In the genomic region with DNA sequence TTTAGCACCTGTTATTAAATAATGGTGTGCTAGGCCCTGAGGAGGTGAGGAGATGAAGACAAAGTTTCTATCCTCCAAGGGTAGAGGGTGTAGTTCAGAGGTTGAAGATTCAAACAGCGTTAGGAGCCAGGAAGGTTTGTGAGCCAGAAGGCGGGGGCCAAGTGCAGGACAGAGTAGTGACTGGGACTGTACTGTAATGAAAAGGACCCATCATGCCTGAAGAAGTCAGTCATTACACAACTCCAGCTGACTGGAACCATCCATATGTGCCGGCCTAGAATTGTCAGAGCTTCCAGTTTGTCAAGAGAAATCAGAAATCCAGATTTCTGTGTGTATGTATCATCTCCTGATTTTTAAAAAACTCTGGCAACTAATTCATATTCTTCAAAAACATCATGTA, we compare ENCODE assay signal across 1 cellular context.
TF ChIP-seq lines count a peak whose summit lies in the region.

No MANE protein-coding gene starts in this region.

TF ChIP-seq in IMR-90, 13 proteins besides CTCF, POLR2A, EP300 and RAD21:
- TF ChIP-seq RCOR1 (IDR thresholded peaks at IDR 0.05; ENCODE audit: insufficient replicate concordance, low read length) (no peak), ELK1 (IDR thresholded peaks at IDR 0.05; ENCODE audit: borderline replicate concordance, low read depth, low read length) (no peak), SMC3 (IDR thresholded peaks at IDR 0.05; ENCODE audit: low read depth, low read length) (no peak), FOS (IDR thresholded peaks at IDR 0.05; ENCODE audit: low read depth, low read length) (no peak), CEBPB (IDR thresholded peaks at IDR 0.05; ENCODE audit: low read depth, low read length) (no peak), MAFK (IDR thresholded peaks at IDR 0.05; ENCODE audit: low read depth, low read length) (no peak), RFX5 (IDR thresholded peaks at IDR 0.05; ENCODE audit: low read depth, low read length) (no peak), MXI1 (IDR thresholded peaks at IDR 0.05; ENCODE audit: borderline replicate concordance, low read depth, low read length) (no peak), CHD1 (IDR thresholded peaks at IDR 0.05; ENCODE audit: low read depth, low read length) (no peak), NFE2L2 (IDR thresholded peaks at IDR 0.05; ENCODE audit: low read depth, low read length) (no peak), BHLHE40 (IDR thresholded peaks at IDR 0.05; ENCODE audit: low read depth, low read length) (no peak)
- TF ChIP-seq, protein P1, sequence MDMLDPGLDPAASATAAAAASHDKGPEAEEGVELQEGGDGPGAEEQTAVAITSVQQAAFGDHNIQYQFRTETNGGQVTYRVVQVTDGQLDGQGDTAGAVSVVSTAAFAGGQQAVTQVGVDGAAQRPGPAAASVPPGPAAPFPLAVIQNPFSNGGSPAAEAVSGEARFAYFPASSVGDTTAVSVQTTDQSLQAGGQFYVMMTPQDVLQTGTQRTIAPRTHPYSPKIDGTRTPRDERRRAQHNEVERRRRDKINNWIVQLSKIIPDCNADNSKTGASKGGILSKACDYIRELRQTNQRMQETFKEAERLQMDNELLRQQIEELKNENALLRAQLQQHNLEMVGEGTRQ (IDR thresholded peaks at IDR 0.05; ENCODE audit: low read depth, low read length): no peak
TF ChIP-seq in IMR-90: peak in this region for 0.
